In genomic region chr4:10730590-10730989, GRCh38 we compare ENCODE assay signal across 13 cellular contexts. TPM values are rescaled to one million over a fixed set of nuclear protein-coding genes. Genes with fewer than 3 reads are reported as not detected.
DNase-seq lines count a peak whose midpoint lies in the region; ATAC-seq and TF ChIP-seq lines count a peak whose summit lies in the region.
"Had no signal": no experiment of that assay in that cellular context is flagged by ENCODE, and none has a peak within 500 bp of the region (broad histone marks: within the 10 kb centered on the region; RNA-seq: fewer than 3 reads in every experiment).

No MANE protein-coding gene starts in this region.

- peak overlapping the region; percentile 42 for H3K4me3 Mint-ChIP-seq in activated T-helper 1 cell treated with anti-CD3 and anti-CD28 coated beads, Interleukin-12 subunit alpha, Interleukin-12 subunit beta, Interleukin-2, Interleukin-4 antibody, amounts not matched to agents 30 ng/mL and 10 ng/mL and 1 ng/mL, durations not matched to agents 14 hours and 24 hours and 36 hours
- H3K4me3 Mint-ChIP-seq: GM23338 had no signal

- no peaks in the 10 kb centered on the region for H3K9me2 ChIP-seq in GM23248 (ENCODE audit: insufficient read depth)

- peak overlapping the region; percentile 90 for H3K27ac Mint-ChIP-seq in activated T-helper 1 cell treated with anti-CD3 and anti-CD28 coated beads, Interleukin-12 subunit alpha, Interleukin-12 subunit beta, Interleukin-2, Interleukin-4 antibody, amounts not matched to agents 30 ng/mL and 10 ng/mL and 1 ng/mL, durations not matched to agents 14 hours and 24 hours and 36 hours
- H3K27ac Mint-ChIP-seq: GM23338 had no signal

- in situ Hi-C loops in GM23248 (cut with MboI): no loop called here

- H3K9me3 Mint-ChIP-seq in activated T-helper 1 cell treated with anti-CD3 and anti-CD28 coated beads, Interleukin-12 subunit alpha, Interleukin-12 subunit beta, Interleukin-2, Interleukin-4 antibody, amounts not matched to agents 30 ng/mL and 10 ng/mL and 1 ng/mL, durations not matched to agents 14 hours and 24 hours and 36 hours: peaks cover 16% of the 10 kb centered on the region
- H3K9me3 Mint-ChIP-seq: GM23338 had no signal

- no peaks in the 10 kb centered on the region for H4K20me1 ChIP-seq in GM23248 (ENCODE audit: insufficient read depth)

- no peak for TF ChIP-seq CTCF in spleen (IDR thresholded peaks at IDR 0.05 in 8 of 11, conservative IDR thresholded peaks at IDR 0.05 in 3 of 11)

- intact Hi-C loops in activated T-helper 1 cell treated with anti-CD3 and anti-CD28 coated beads, Interleukin-12 subunit alpha, Interleukin-12 subunit beta, Interleukin-2, Interleukin-4 antibody, amounts not matched to agents 30 ng/mL and 10 ng/mL and 1 ng/mL, durations not matched to agents 14 hours and 24 hours and 36 hours (cut with micrococcal nuclease): loop anchor here (1.0 to 10.0 kb wide), 11 partner anchors 59 to 916 kb away; partner anchors contain the start of genes HS3ST1 and ZNF518B
- intact Hi-C loops in aorta (cut with DNase I): no loop called here
- intact Hi-C loops in spleen (cut with DNase I; ENCODE audit: low total_unique reads): no loop called here

- peaks cover 86% of the 10 kb centered on the region for H3K4me1 Mint-ChIP-seq in activated T-helper 1 cell treated with anti-CD3 and anti-CD28 coated beads, Interleukin-12 subunit alpha, Interleukin-12 subunit beta, Interleukin-2, Interleukin-4 antibody, amounts not matched to agents 30 ng/mL and 10 ng/mL and 1 ng/mL, durations not matched to agents 14 hours and 24 hours and 36 hours (ENCODE audit: low read depth)

- H3K79me2 ChIP-seq in GM23248 (ENCODE audit: insufficient read depth): no peaks in the 10 kb centered on the region

- WGBS in aorta, 2 donors: 96% methylated on average over 7 of the region's 7 CpGs
- WGBS in spleen, 5 donors: 71 to 86% (median 76%) methylated on average over 7 of the region's 7 CpGs
- WGBS in GM23248 (ENCODE audit: low coverage in 1 of 2, low lambda C conversion rate in 2 of 2, missing lambda C conversion rate in 2 of 2), 2 experiments: 52 to 54% methylated on average over 7 of the region's 7 CpGs

- TF ChIP-seq POLR2A in spleen (IDR thresholded peaks at IDR 0.05): no peak

- no peak for DNase-seq in activated T-helper 1 cell treated with anti-CD3 and anti-CD28 coated beads, Interleukin-12 subunit alpha, Interleukin-12 subunit beta, Interleukin-2, Interleukin-4 antibody, amounts not matched to agents 30 ng/mL and 10 ng/mL and 1 ng/mL, durations not matched to agents 14 hours and 24 hours and 36 hours (ENCODE audit: low spot score)
- DNase-seq in aorta (no peak), spleen (no peak), GM23248 (no peak)
- DNase-seq: KG1, NCI-H524 had no signal

- H3K27ac ChIP-seq in aorta (ENCODE audit: low read depth in 1 of 2, low read length in 2 of 2) (no peak overlapping the region), spleen (no peak overlapping the region), GM23248 (no peak overlapping the region)

- ATAC-seq in GM18858 (IDR thresholded peaks at IDR 0.05; ENCODE audit: unreplicated experiment): peak; percentile 59
- peak; percentile 67 for ATAC-seq in GM21360 (IDR thresholded peaks at IDR 0.05; ENCODE audit: unreplicated experiment)
- ATAC-seq in HG03025 (IDR thresholded peaks at IDR 0.05; ENCODE audit: low FRiP score, unreplicated experiment): peak; percentile 62
- no peak for ATAC-seq in aorta (ENCODE audit: low FRiP score)
- ATAC-seq: GM23338 had no signal

- no peaks in the 10 kb centered on the region for H3K4me1 ChIP-seq in aorta (ENCODE audit: control insufficient read depth in 1 of 2, insufficient read depth in 2 of 2, low read length in 2 of 2)
- peaks cover 0 to 17% (median 6%) of the 10 kb centered on the region in 6 donors for H3K4me1 ChIP-seq in spleen
- H3K4me1 ChIP-seq in GM23248 (ENCODE audit: insufficient read depth): no peaks in the 10 kb centered on the region

- no peaks in the 10 kb centered on the region for H3K9me3 ChIP-seq in aorta (ENCODE audit: control insufficient read depth, low read length)
- H3K9me3 ChIP-seq in spleen: no peaks in the 10 kb centered on the region
- H3K9me3 ChIP-seq in GM23248 (ENCODE audit: low read depth): no peaks in the 10 kb centered on the region

- H3K4me3 ChIP-seq in aorta (ENCODE audit: low read length in 2 of 2) (no peak overlapping the region), spleen (no peak overlapping the region), GM23248 (no peak overlapping the region)
- H3K4me3 ChIP-seq: GM23338 had no signal

- H3K27me3 Mint-ChIP-seq in activated T-helper 1 cell treated with anti-CD3 and anti-CD28 coated beads, Interleukin-12 subunit alpha, Interleukin-12 subunit beta, Interleukin-2, Interleukin-4 antibody, amounts not matched to agents 30 ng/mL and 10 ng/mL and 1 ng/mL, durations not matched to agents 14 hours and 24 hours and 36 hours (ENCODE audit: insufficient read depth): no peaks in the 10 kb centered on the region

- peaks cover 23% of the 10 kb centered on the region for H3K36me3 Mint-ChIP-seq in activated T-helper 1 cell treated with anti-CD3 and anti-CD28 coated beads, Interleukin-12 subunit alpha, Interleukin-12 subunit beta, Interleukin-2, Interleukin-4 antibody, amounts not matched to agents 30 ng/mL and 10 ng/mL and 1 ng/mL, durations not matched to agents 14 hours and 24 hours and 36 hours (ENCODE audit: low read depth)

- H2AFZ ChIP-seq in GM23248: no peak overlapping the region
- H2AFZ ChIP-seq: GM23338 had no signal

- no peaks in the 10 kb centered on the region for H3F3A ChIP-seq in GM23248 (ENCODE audit: insufficient read depth)

- no peak overlapping the region for H3K9ac ChIP-seq in GM23248

- H3K27me3 ChIP-seq in aorta (ENCODE audit: control insufficient read depth in 1 of 2, insufficient read depth in 2 of 2, low read length in 1 of 2) (peaks cover 0 to 2% of the 10 kb centered on the region in 2 donors), spleen (replicated peaks in 1 of 7) (no peaks in the 10 kb centered on the region), GM23248 (replicated peaks; ENCODE audit: insufficient read depth) (peaks cover 7% of the 10 kb centered on the region; the same call in 1 of the 2 replicates)

- H3K4me2 ChIP-seq in GM23248 (ENCODE audit: unreplicated experiment): no peak overlapping the region
- H3K4me2 ChIP-seq: GM23338 had no signal

- H3K36me3 ChIP-seq in aorta (ENCODE audit: control insufficient read depth in 1 of 2, insufficient read depth in 2 of 2, low read length in 1 of 2): no peaks in the 10 kb centered on the region
- no peaks in the 10 kb centered on the region for H3K36me3 ChIP-seq in spleen
- no peaks in the 10 kb centered on the region for H3K36me3 ChIP-seq in GM23248 (ENCODE audit: low read depth)

RNA-seq across cellular contexts. Expression of gene CLNK, which starts 46.0 kb away (rescaled TPM):
- 0.57 and 1.1 TPM in 2 replicates for total RNA-seq in activated T-helper 1 cell treated with anti-CD3 and anti-CD28 coated beads, Interleukin-12 subunit alpha, Interleukin-12 subunit beta, Interleukin-2, Interleukin-4 antibody, amounts not matched to agents 30 ng/mL and 10 ng/mL and 1 ng/mL, durations not matched to agents 14 hours and 24 hours and 36 hours
- total RNA-seq in aorta (under 1 TPM; 0.26 to 0.30 TPM), spleen (1 to 10 TPM; 1.1 to 2.8 (median 1.8) TPM)
- polyA plus RNA-seq in aorta (not detected), spleen (under 1 TPM; 0.39 to 0.57 (median 0.42) TPM), GM23248 (2016; fragmentation: Nextera tagmentation; extraction: Ambion mirVana) (not detected in 2 replicates)
- total RNA-seq in GM23248 (2014; rRNA removed; shearing (Covaris generic)): not detected in 2 replicates
- total RNA-seq: cerebellum, frontal cortex, GM23338, pulmonary artery endothelial cell had no signal
- polyA plus RNA-seq: GM23338 had no signal
